ENCODE assay signal across 8 cellular contexts in the genomic region with DNA sequence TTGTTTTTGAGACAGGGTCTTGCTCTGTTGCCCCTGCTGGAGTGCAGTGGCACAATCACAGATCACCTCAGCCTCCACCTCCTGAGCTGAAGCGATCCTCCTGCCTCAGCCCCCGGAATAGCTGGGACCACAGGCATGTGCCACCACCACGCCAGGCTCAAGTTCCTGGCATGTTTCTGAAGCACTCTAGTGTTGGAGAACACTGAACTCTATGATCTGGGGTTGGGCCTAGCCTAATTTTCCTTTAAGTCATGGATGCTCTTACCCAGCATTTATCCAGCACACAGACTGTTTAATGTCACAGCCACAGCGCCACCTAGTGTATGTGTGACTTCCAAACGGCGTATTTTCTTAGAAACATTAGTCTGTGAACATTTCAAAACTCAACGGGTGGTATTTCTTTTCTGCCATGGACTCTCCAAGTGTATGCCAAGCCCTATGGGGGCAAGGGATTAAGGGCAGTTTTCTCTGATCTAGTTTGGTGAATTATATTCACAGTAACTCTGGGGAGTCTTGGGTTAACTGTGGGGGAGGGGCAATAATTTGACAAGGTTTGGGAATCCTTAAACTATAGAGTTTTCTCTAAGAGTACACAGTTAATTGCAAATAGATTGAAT.
DNase-seq lines count a peak whose midpoint lies in the region; ATAC-seq lines count a peak whose summit lies in the region.

No MANE protein-coding gene starts in this region.

- ATAC-seq in GM19035 (IDR thresholded peaks at IDR 0.05; ENCODE audit: unreplicated experiment) (peak; percentile 72), HG03442 (IDR thresholded peaks at IDR 0.05; ENCODE audit: unreplicated experiment) (peak; percentile 69)

- DNase-seq in AML-193 (lab: John Stamatoyannopoulos, UW), result peak; percentile 73 to 78
- peak; percentile 85 for DNase-seq in NCI-H69 (lab: John Stamatoyannopoulos, UW)
- peak; percentile 87 to 88 for DNase-seq in activated CD4-positive, alpha-beta T cell treated with anti-CD3 and anti-CD28 coated beads, Interleukin-2, amount 50 U/mL, for 4 hours
- DNase-seq in dermis blood vessel endothelial cell, result peak; percentile 96
- DNase-seq in lung microvascular endothelial cell (ENCODE audit: low read depth in 2 of 2), result peak; percentile 92 to 95
- peak; percentile 39 for DNase-seq in stimulated activated CD8-positive, alpha-beta memory T cell treated with anti-CD3 and anti-CD28 coated beads, Interleukin-12 subunit alpha, Interleukin-12 subunit beta, amount 100 ng/mL, for 4 hours (ENCODE audit: low read depth)

Comparison
In these comparisons a context has a peak if more than half of its experiments do, and no peak if none do; other contexts are left out.
1. Peak in every context shown above with its lines: DNase-seq and ATAC-seq.
2. DNase-seq: peak in every context shown above with its lines; median percentile 96 in dermis blood vessel endothelial cell; 94 in lung microvascular endothelial cell; 88 in activated CD4-positive, alpha-beta T cell treated with anti-CD3 and anti-CD28 coated beads, Interleukin-2, amount 50 U/mL, for 4 hours; 85 in NCI-H69; 76 in AML-193; 39 in stimulated activated CD8-positive, alpha-beta memory T cell treated with anti-CD3 and anti-CD28 coated beads, Interleukin-12 subunit alpha, Interleukin-12 subunit beta, amount 100 ng/mL, for 4 hours.